ENCODE assay signal across 18 cellular contexts in the genomic region with DNA sequence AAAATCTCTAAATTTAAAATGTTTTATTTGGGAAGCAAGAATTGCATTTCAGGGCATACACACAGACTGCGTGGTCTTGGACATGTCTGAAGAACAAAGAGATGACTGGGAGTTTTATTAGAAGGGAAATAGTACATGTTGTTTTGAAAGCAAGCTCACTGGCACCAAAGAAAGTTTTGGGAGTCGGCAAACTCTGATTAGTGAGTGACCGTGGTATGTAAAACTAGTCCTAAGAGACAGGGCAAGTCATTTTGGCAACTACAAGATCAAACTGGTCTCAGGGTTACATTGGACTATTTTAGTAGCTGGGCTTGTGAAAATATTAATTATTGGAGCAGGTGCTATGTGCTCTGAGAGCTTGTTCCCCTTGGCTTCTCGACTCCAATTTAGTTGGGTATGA. TPM values are rescaled to one million over a fixed set of nuclear protein-coding genes. Genes with fewer than 3 reads are reported as not detected.
DNase-seq lines count a peak whose midpoint lies in the region; ATAC-seq, FAIRE-seq and TF ChIP-seq lines count a peak whose summit lies in the region.
"Had no signal": no experiment of that assay in that cellular context is flagged by ENCODE, and none has a peak within 500 bp of the region (broad histone marks: within the 10 kb centered on the region; RNA-seq: fewer than 3 reads in every experiment).

No MANE protein-coding gene starts in this region.

- no peaks in the 10 kb centered on the region for H3K9me3 ChIP-seq in CD4-positive, alpha-beta memory T cell (ENCODE audit: control insufficient read depth in 1 of 2, low read length in 2 of 2)
- H3K9me3 ChIP-seq in K562 (replicated peaks; ENCODE audit: control insufficient read depth, insufficient read depth, low read depth, low read length), result no peaks in the 10 kb centered on the region
- H3K9me3 ChIP-seq in naive thymus-derived CD4-positive, alpha-beta T cell (ENCODE audit: control insufficient read depth in 2 of 3, low read length in 3 of 3), result no peaks in the 10 kb centered on the region

- H3K4me3 ChIP-seq in CD4-positive, alpha-beta memory T cell (ENCODE audit: low read length in 2 of 2), result no peak overlapping the region
- no peak overlapping the region for H3K4me3 ChIP-seq in K562
- no peak overlapping the region for H3K4me3 ChIP-seq in naive thymus-derived CD4-positive, alpha-beta T cell (ENCODE audit: low read length)

- BruUV-seq in K562 (replicated peaks; lab: Mats Ljungman, UMichigan), result no TSS peak

- in situ Hi-C loops in K562 (cut with MboI), result no loop called here

- H3K27me3 Mint-ChIP-seq in activated T-cell treated with anti-CD3 and anti-CD28 coated beads, Interleukin-2, amount 50 U/mL, for 24 hours, result no peaks in the 10 kb centered on the region
- no peaks in the 10 kb centered on the region for H3K27me3 Mint-ChIP-seq in CD4-positive, alpha-beta memory T cell
- H3K27me3 Mint-ChIP-seq in naive thymus-derived CD4-positive, alpha-beta T cell, result no peaks in the 10 kb centered on the region

- no peak overlapping the region for H3K4me2 ChIP-seq in K562 (ENCODE audit: insufficient read depth, low read length)

- no peak overlapping the region; a peak in 1 of 4 replicates for H3K9ac ChIP-seq in K562 (ENCODE audit: insufficient read depth in 1 of 2, low read depth in 2 of 2, low read length in 2 of 2)

- H3K4me1 Mint-ChIP-seq in activated T-cell treated with anti-CD3 and anti-CD28 coated beads, Interleukin-2, amount 50 U/mL, for 24 hours (ENCODE audit: low read depth), result peaks cover 83% of the 10 kb centered on the region
- H3K4me1 Mint-ChIP-seq in CD4-positive, alpha-beta memory T cell, result peaks cover 50 to 93% (median 68%) of the 10 kb centered on the region in 4 donors
- H3K4me1 Mint-ChIP-seq in naive thymus-derived CD4-positive, alpha-beta T cell, result peaks cover 57 to 92% (median 84%) of the 10 kb centered on the region in 7 donors

- peaks cover 90% of the 10 kb centered on the region for H3K4me1 ChIP-seq in CD4-positive, alpha-beta memory T cell (ENCODE audit: insufficient read depth, low read length)
- peaks cover 9 to 20% of the 10 kb centered on the region in 2 experiments; a peak in 3 of 5 replicates for H3K4me1 ChIP-seq in K562 (replicated peaks in 1 of 2; ENCODE audit: control insufficient read depth in 2 of 2, insufficient read depth in 2 of 2, low read length in 2 of 2)
- H3K4me1 ChIP-seq in naive thymus-derived CD4-positive, alpha-beta T cell (ENCODE audit: control insufficient read depth in 2 of 2, insufficient read depth in 2 of 2, low read length in 2 of 2), result peaks cover 64 to 67% of the 10 kb centered on the region in 2 donors

- TF ChIP-seq CTCF in K562 (IDR thresholded peaks at IDR 0.05 in 2 of 3, conservative IDR thresholded peaks at IDR 0.05 in 1 of 3; ENCODE audit: insufficient read depth in 2 of 3, low read depth in 1 of 3, low read length in 3 of 3), result no peak

- H3K79me2 ChIP-seq in K562 (ENCODE audit: control insufficient read depth, insufficient read depth, low read length), result peaks cover 8% of the 10 kb centered on the region

- no peak for DNase-seq in activated T-cell treated with anti-CD3 and anti-CD28 coated beads, Interleukin-2, amount 50 U/mL, for 24 hours
- DNase-seq in activated T-cell treated with anti-CD3 and anti-CD28 coated beads, Interleukin-2, amount 50 U/mL, for 1 hour, result no peak
- DNase-seq in CD4-positive, alpha-beta memory T cell, result no peak
- DNase-seq in K562 (ENCODE audit: extremely low read depth in 1 of 4, low spot score in 3 of 4), result no peak
- no peak for DNase-seq in naive thymus-derived CD4-positive, alpha-beta T cell
- no peak for DNase-seq in COR-L47 (lab: John Stamatoyannopoulos, UW)
- DNase-seq in GM19240 (ENCODE audit: insufficient read length, low spot score), result no peak
- DNase-seq: GF-D8, KG1, NCI-H1092 treated with DMSO at 0.1 percent for 48 hours, NCI-H1694, NCI-H345, SHP77 had no signal

- CTCF ChIA-PET in CD4-positive, alpha-beta memory T cell (lab: Charles Lee; ENCODE audit: partially characterized antibody), result interaction anchor here (1.9 to 3.5 kb wide), 2 partner anchors 12 to 15 kb away, joined by 7 to 26 read pairs; partner anchors contain the start of genes ERP29 and TMEM116
- CTCF ChIA-PET in K562 (lab: Yijun Ruan, JAX; ENCODE audit: low intra/inter-chr PET ratio), result no interaction called here
- CTCF ChIA-PET in naive thymus-derived CD4-positive, alpha-beta T cell (lab: Charles Lee), result interaction anchor here (0.8 to 1.6 kb wide), 3 partner anchors 12 to 29 kb away, joined by 3 to 10 read pairs (median 3); no protein-coding TSS in a partner anchor

- intact Hi-C loops in CD4-positive, alpha-beta memory T cell (cut with micrococcal nuclease), result no loop called here
- intact Hi-C loops in K562 (cut with micrococcal nuclease), result no loop called here
- intact Hi-C loops in naive thymus-derived CD4-positive, alpha-beta T cell (cut with micrococcal nuclease), result no loop called here

- peaks cover 6% of the 10 kb centered on the region for H3K36me3 Mint-ChIP-seq in activated T-cell treated with anti-CD3 and anti-CD28 coated beads, Interleukin-2, amount 50 U/mL, for 24 hours (ENCODE audit: low read depth)
- peaks cover 11 to 21% of the 10 kb centered on the region in 2 donors for H3K36me3 Mint-ChIP-seq in CD4-positive, alpha-beta memory T cell
- H3K36me3 Mint-ChIP-seq in naive thymus-derived CD4-positive, alpha-beta T cell, result peaks cover 0 to 31% (median 5%) of the 10 kb centered on the region in 5 donors

- no peak for TF ChIP-seq EP300 in K562 (IDR thresholded peaks at IDR 0.05; ENCODE audit: low read length)

- no peak overlapping the region for H2AFZ ChIP-seq in K562 (ENCODE audit: low read depth, low read length)

- TF ChIP-seq POLR2A in K562 (conservative IDR thresholded peaks at IDR 0.05), result no peak

- POLR2A ChIA-PET in CD4-positive, alpha-beta memory T cell (lab: Charles Lee; ENCODE audit: partially characterized antibody), result interaction anchor here (1.2 to 9.3 kb wide), 3 partner anchors 15 to 47 kb away, joined by 3 to 344 read pairs (median 4); partner anchors contain the start of genes ERP29 and TMEM116
- POLR2A ChIA-PET in K562 (lab: Yijun Ruan, JAX), result interaction anchor here (1.3 to 2.0 kb wide), 3 partner anchors 10 to 23 kb away, joined by 3 to 10 read pairs (median 3); no protein-coding TSS in a partner anchor
- POLR2A ChIA-PET in naive thymus-derived CD4-positive, alpha-beta T cell (lab: Charles Lee), result interaction anchor here (0.5 to 14.9 kb wide), 6 partner anchors 10 to 1423 kb away, joined by 3 to 285 read pairs (median 6); partner anchors contain the start of genes ERP29 and TMEM116

- H3K36me3 ChIP-seq in CD4-positive, alpha-beta memory T cell (ENCODE audit: insufficient read depth, low read length), result no peaks in the 10 kb centered on the region
- peaks cover 2% of the 10 kb centered on the region; the same call in 1 of the 3 replicates for H3K36me3 ChIP-seq in K562 (ENCODE audit: control insufficient read depth, insufficient read depth, low read length)
- H3K36me3 ChIP-seq in naive thymus-derived CD4-positive, alpha-beta T cell (ENCODE audit: control insufficient read depth in 2 of 3, insufficient read depth in 3 of 3, low read length in 3 of 3), result no peaks in the 10 kb centered on the region

- H3K27me3 ChIP-seq in CD4-positive, alpha-beta memory T cell (ENCODE audit: insufficient read depth, low read length), result no peaks in the 10 kb centered on the region
- H3K27me3 ChIP-seq in K562 (ENCODE audit: control insufficient read depth in 2 of 2, insufficient read depth in 2 of 2, low read length in 2 of 2), result no peaks in the 10 kb centered on the region
- H3K27me3 ChIP-seq in naive thymus-derived CD4-positive, alpha-beta T cell (ENCODE audit: control insufficient read depth in 2 of 2, insufficient read depth in 2 of 2, low read length in 2 of 2), result no peaks in the 10 kb centered on the region

- H3K9me1 ChIP-seq in K562 (ENCODE audit: control insufficient read depth, insufficient read depth, low read length), result no peaks in the 10 kb centered on the region

- WGBS in K562 (ENCODE audit: insufficient coverage, low coverage, missing lambda C conversion rate), result 73% methylated on average over 4 of the region's 4 CpGs

- H3K9me3 Mint-ChIP-seq in activated T-cell treated with anti-CD3 and anti-CD28 coated beads, Interleukin-2, amount 50 U/mL, for 24 hours, result no peaks in the 10 kb centered on the region
- H3K9me3 Mint-ChIP-seq in CD4-positive, alpha-beta memory T cell, result no peaks in the 10 kb centered on the region
- no peaks in the 10 kb centered on the region for H3K9me3 Mint-ChIP-seq in naive thymus-derived CD4-positive, alpha-beta T cell
- H3K9me3 Mint-ChIP-seq: CD14-positive monocyte had no signal

- H3K27ac ChIP-seq in CD4-positive, alpha-beta memory T cell (ENCODE audit: low read depth, low read length), result peak overlapping the region; percentile 36
- peak overlapping the region; percentile 27; the same call in 1 of the 3 replicates for H3K27ac ChIP-seq in K562 (ENCODE audit: extremely low read depth, low read depth, low read length)
- peak overlapping the region; percentile 17 for H3K27ac ChIP-seq in naive thymus-derived CD4-positive, alpha-beta T cell (ENCODE audit: low read depth, low read length)

- no peak for FAIRE-seq in K562 (lab: Jason Lieb, UNC)
- FAIRE-seq: A204.1, H1 had no signal

- H4K20me1 ChIP-seq in K562 (replicated peaks; ENCODE audit: control insufficient read depth, insufficient read depth, low read length), result no peaks in the 10 kb centered on the region

- H3K27ac Mint-ChIP-seq in activated T-cell treated with anti-CD3 and anti-CD28 coated beads, Interleukin-2, amount 50 U/mL, for 24 hours, result peak overlapping the region; percentile 69
- H3K27ac Mint-ChIP-seq in CD4-positive, alpha-beta memory T cell, result peak overlapping the region; percentile 59 to 94 (median 84)
- peak overlapping the region in 8 of 9 donors; percentile 78 to 97 (median 88) for H3K27ac Mint-ChIP-seq in naive thymus-derived CD4-positive, alpha-beta T cell

- H3K4me3 Mint-ChIP-seq in activated T-cell treated with anti-CD3 and anti-CD28 coated beads, Interleukin-2, amount 50 U/mL, for 24 hours, result no peak overlapping the region
- H3K4me3 Mint-ChIP-seq in CD4-positive, alpha-beta memory T cell, result peak overlapping the region; percentile 63 to 95 (median 73)
- H3K4me3 Mint-ChIP-seq in naive thymus-derived CD4-positive, alpha-beta T cell, result peak overlapping the region in 8 of 10 donors; percentile 23 to 58 (median 30)

- TF ChIP-seq RAD21 in K562 (CRISPR knock-in tag; conservative IDR thresholded peaks at IDR 0.05 in 1 of 2, IDR thresholded peaks at IDR 0.05 in 1 of 2), result no peak

- ATAC-seq in K562 (no peak), GM18498 (IDR thresholded peaks at IDR 0.05; ENCODE audit: unreplicated experiment) (no peak)
- no peak for ATAC-seq in naive thymus-derived CD4-positive, alpha-beta T cell
- ATAC-seq: Panc1 had no signal

RNA-seq across cellular contexts. Expression of gene TMEM116, which starts 14.9 kb away (rescaled TPM):
- 10 to 100 TPM; 47.3 to 50.6 TPM for total RNA-seq in CD4-positive, alpha-beta memory T cell
- polyA plus RNA-seq in CD4-positive, alpha-beta memory T cell, result 10 to 100 TPM; 32.3 to 37.1 TPM
- 107 and 160 TPM in 2 replicates for total RNA-seq in K562 (2011; cell fraction: chromatin; rRNA removed; ENCODE audit: low replicate concordance)
- total RNA-seq in K562 (2011; cell fraction: nucleolus; rRNA removed), result 75.5 and 75.9 TPM in 2 replicates
- total RNA-seq in K562 (2011; cell fraction: nucleoplasm; rRNA removed), result 121 and 154 TPM in 2 replicates
- total RNA-seq in K562 (2014; rRNA removed) (5.2 and 10.0 TPM in 2 replicates), K562 (2014; rRNA removed; fragmentation: Illumina TruSeq; extraction: Trizol) (14.2 and 15.6 TPM in 2 replicates), K562 (2015; rRNA removed; fragmentation: Illumina TruSeq; extraction: Trizol) (9.0 and 10.7 TPM in 2 replicates), K562 (2021) (10.8 and 11.1 TPM in 2 replicates)
- polyA plus RNA-seq in K562 (2011; rRNA removed) (78.6 and 98.3 TPM in 2 replicates), K562 (2014; fragmentation: Illumina TruSeq; extraction: Trizol) (13.9 and 14.4 TPM in 2 replicates), K562 (2014; fragmentation: Nextera tagmentation; extraction: Ambion mirVana) (10 to 100 TPM; 19.2 to 22.9 TPM), K562 (2014; rRNA removed) (12.7 and 16.3 TPM in 2 replicates)
- polyA plus RNA-seq in K562 (2011; cell fraction: cytosol; rRNA removed), result 41.1 and 95.9 TPM in 2 replicates
- polyA plus RNA-seq in K562 (2011; cell fraction: nucleus; rRNA removed), result 61.9 and 123 TPM in 2 replicates
- 12.9 and 20.1 TPM in 2 replicates for polyA plus RNA-seq in K562 (2012)
- polyA minus RNA-seq in K562 (2011; rRNA and poly(A)+ RNA removed), result 44.7 and 67.7 TPM in 2 replicates
- 15.4 and 22.0 TPM in 2 replicates for polyA minus RNA-seq in K562 (2011; cell fraction: cytosol; rRNA and poly(A)+ RNA removed)
- polyA minus RNA-seq in K562 (2011; cell fraction: nucleus; rRNA and poly(A)+ RNA removed), result 23.4 and 62.4 TPM in 2 replicates
- 10 to 100 TPM; 12.6 to 29.3 (median 23.0) TPM for total RNA-seq in naive thymus-derived CD4-positive, alpha-beta T cell
- 10 to 100 TPM in 1 of 2 donors, 1 to 10 TPM in 1; 8.7 to 13.3 TPM for polyA plus RNA-seq in naive thymus-derived CD4-positive, alpha-beta T cell

RNA-seq across cellular contexts. Expression of gene ERP29, which starts 15.2 kb away (rescaled TPM):
- 100 to 1,000 TPM; 183 to 184 TPM for total RNA-seq in CD4-positive, alpha-beta memory T cell
- 100 to 1,000 TPM; 217 to 250 TPM for polyA plus RNA-seq in CD4-positive, alpha-beta memory T cell
- 69.6 and 72.2 TPM in 2 replicates for total RNA-seq in K562 (2011; cell fraction: chromatin; rRNA removed; ENCODE audit: low replicate concordance)
- 118 and 126 TPM in 2 replicates for total RNA-seq in K562 (2011; cell fraction: nucleolus; rRNA removed)
- total RNA-seq in K562 (2011; cell fraction: nucleoplasm; rRNA removed), result 117 and 135 TPM in 2 replicates
- total RNA-seq in K562 (2014; rRNA removed) (58.6 and 60.7 TPM in 2 replicates), K562 (2014; rRNA removed; fragmentation: Illumina TruSeq; extraction: Trizol) (112 and 113 TPM in 2 replicates), K562 (2015; rRNA removed; fragmentation: Illumina TruSeq; extraction: Trizol) (133 TPM in 2 replicates), K562 (2021) (82.3 and 97.5 TPM in 2 replicates)
- polyA plus RNA-seq in K562 (2011; rRNA removed) (111 and 129 TPM in 2 replicates), K562 (2014; fragmentation: Illumina TruSeq; extraction: Trizol) (106 and 110 TPM in 2 replicates), K562 (2014; fragmentation: Nextera tagmentation; extraction: Ambion mirVana) (100 to 1,000 TPM in 1 of 2 experiments, 10 to 100 TPM in 1; 42.4 to 146 TPM), K562 (2014; rRNA removed) (136 and 137 TPM in 2 replicates)
- 56.1 and 102 TPM in 2 replicates for polyA plus RNA-seq in K562 (2011; cell fraction: cytosol; rRNA removed)
- polyA plus RNA-seq in K562 (2011; cell fraction: nucleus; rRNA removed), result 32.9 and 55.8 TPM in 2 replicates
- 139 and 228 TPM in 2 replicates for polyA plus RNA-seq in K562 (2012)
- 46.1 and 59.2 TPM in 2 replicates for polyA minus RNA-seq in K562 (2011; rRNA and poly(A)+ RNA removed)
- polyA minus RNA-seq in K562 (2011; cell fraction: cytosol; rRNA and poly(A)+ RNA removed), result 25.2 and 32.2 TPM in 2 replicates
- 10.2 and 19.7 TPM in 2 replicates for polyA minus RNA-seq in K562 (2011; cell fraction: nucleus; rRNA and poly(A)+ RNA removed)
- total RNA-seq in naive thymus-derived CD4-positive, alpha-beta T cell, result 100 to 1,000 TPM; 115 to 184 (median 127) TPM
- polyA plus RNA-seq in naive thymus-derived CD4-positive, alpha-beta T cell, result 100 to 1,000 TPM; 219 to 253 TPM
